ENCODE assay signal across 19 cellular contexts in genomic region chr22:46292727-46293126, GRCh38. TPM values are rescaled to one million over a fixed set of nuclear protein-coding genes. Genes with fewer than 3 reads are reported as not detected.
DNase-seq lines count a peak whose midpoint lies in the region; ATAC-seq and TF ChIP-seq lines count a peak whose summit lies in the region.
"Had no signal": no experiment of that assay in that cellular context is flagged by ENCODE, and none has a peak within 500 bp of the region (broad histone marks: within the 10 kb centered on the region; RNA-seq: fewer than 3 reads in every experiment).

No MANE protein-coding gene starts in this region.

- WGBS in lower leg skin, 2 donors, result 80 to 89% methylated on average over 6 to 14 of the region's 14 CpGs

- H3K4me3 ChIP-seq in lower lobe of right lung (no peak overlapping the region), lower leg skin (ENCODE audit: low read depth, poor library complexity, severe bottlenecking) (no peak overlapping the region)
- H3K4me3 ChIP-seq: esophagus muscularis mucosa, vagina had no signal

- ATAC-seq in lower lobe of right lung (no peak), GM21526 (IDR thresholded peaks at IDR 0.05; ENCODE audit: low FRiP score, unreplicated experiment) (no peak)
- no peak for ATAC-seq in stimulated activated memory B cell treated with anti-CD40 and anti-IgM and Interleukin-4, amounts not matched to agents 10 μg/mL and 1 μg/mL and 100 μg/mL, for 72 hours

- CTCF ChIA-PET in activated CD4-positive, alpha-beta T cell treated with anti-CD3 and anti-CD28 coated beads, Interleukin-2, amount 10 ng/mL, durations not matched to agents 7 days and 5 days (lab: Charles Lee), result interaction anchor here (1.3 kb wide), 1 partner anchor 25 kb away, joined by 3 read pairs; the partner anchor contains the start of gene TTC38
- CTCF ChIA-PET in RWPE1 (lab: Yijun Ruan, JAX), result no interaction called here

- peaks cover 56% of the 10 kb centered on the region for H3K4me1 Mint-ChIP-seq in activated CD4-positive, alpha-beta T cell treated with anti-CD3 and anti-CD28 coated beads, Interleukin-2, amount 10 ng/mL, durations not matched to agents 7 days and 5 days
- H3K4me1 Mint-ChIP-seq in activated CD4-positive, alpha-beta T cell treated with anti-CD3 and anti-CD28 coated beads, Interleukin-2, amount 10 ng/mL, durations not matched to agents 24 days and 14 days, result peaks cover 34% of the 10 kb centered on the region
- H3K4me1 Mint-ChIP-seq in stimulated activated memory B cell treated with anti-CD40 and anti-IgM and Interleukin-4, amounts not matched to agents 10 μg/mL and 1 μg/mL and 100 μg/mL, for 72 hours, result peaks cover 75% of the 10 kb centered on the region

- TF ChIP-seq CTCF in RWPE1 (conservative IDR thresholded peaks at IDR 0.05; ENCODE audit: low read depth), result no peak
- TF ChIP-seq CTCF in lower lobe of right lung (IDR thresholded peaks at IDR 0.05), result no peak
- TF ChIP-seq CTCF in lower leg skin (IDR thresholded peaks at IDR 0.05), result no peak

- H3K27ac Mint-ChIP-seq in activated CD4-positive, alpha-beta T cell treated with anti-CD3 and anti-CD28 coated beads, Interleukin-2, amount 10 ng/mL, durations not matched to agents 7 days and 5 days, result peak overlapping the region; percentile 9
- no peak overlapping the region for H3K27ac Mint-ChIP-seq in activated CD4-positive, alpha-beta T cell treated with anti-CD3 and anti-CD28 coated beads, Interleukin-2, amount 10 ng/mL, durations not matched to agents 24 days and 14 days
- H3K27ac Mint-ChIP-seq in stimulated activated memory B cell treated with anti-CD40 and anti-IgM and Interleukin-4, amounts not matched to agents 10 μg/mL and 1 μg/mL and 100 μg/mL, for 72 hours, result peak overlapping the region; percentile 69

- H3K4me3 Mint-ChIP-seq in activated CD4-positive, alpha-beta T cell treated with anti-CD3 and anti-CD28 coated beads, Interleukin-2, amount 10 ng/mL, durations not matched to agents 7 days and 5 days, result no peak overlapping the region
- no peak overlapping the region for H3K4me3 Mint-ChIP-seq in activated CD4-positive, alpha-beta T cell treated with anti-CD3 and anti-CD28 coated beads, Interleukin-2, amount 10 ng/mL, durations not matched to agents 24 days and 14 days
- H3K4me3 Mint-ChIP-seq in stimulated activated memory B cell treated with anti-CD40 and anti-IgM and Interleukin-4, amounts not matched to agents 10 μg/mL and 1 μg/mL and 100 μg/mL, for 72 hours, result no peak overlapping the region

- H3K27ac ChIP-seq in RWPE1 (peak overlapping the region; percentile 45), lower lobe of right lung (peak overlapping the region; percentile 24)
- H3K27ac ChIP-seq: vagina had no signal

- POLR2A ChIA-PET in activated CD4-positive, alpha-beta T cell treated with anti-CD3 and anti-CD28 coated beads, Interleukin-2, amount 10 ng/mL, durations not matched to agents 7 days and 5 days (lab: Charles Lee), result no interaction called here
- POLR2A ChIA-PET in RWPE1 (lab: Yijun Ruan, JAX; ENCODE audit: low non-redundant PET), result no interaction called here

- no peak for DNase-seq in activated CD4-positive, alpha-beta T cell treated with anti-CD3 and anti-CD28 coated beads, Interleukin-2, amount 10 ng/mL, durations not matched to agents 7 days and 5 days
- DNase-seq in activated CD4-positive, alpha-beta T cell treated with anti-CD3 and anti-CD28 coated beads, Interleukin-2, amount 10 ng/mL, durations not matched to agents 24 days and 14 days, result no peak
- DNase-seq in RWPE1 (ENCODE audit: low spot score) (no peak), lower lobe of right lung (peak; percentile 55), lower leg skin (ENCODE audit: low spot score in 2 of 2) (no peak)
- DNase-seq in stimulated activated CD4-positive, alpha-beta T cell treated with anti-CD3 and anti-CD28 coated beads, Interleukin-4, amount 100 ng/mL, for 1 hour, result no peak
- DNase-seq: 8988T; effector CD8-positive, alpha-beta T cell; EL; NCI-H1105 treated with DMSO at 0.1 percent for 48 hours; NCI-H2081 treated with DMSO at 0.1 percent for 48 hours; NCI-H69; SHP77 treated with DMSO at 0.1 percent for 48 hours; stimulated activated CD4-positive, alpha-beta T cell treated with anti-CD3 and anti-CD28 coated beads, Interleukin-4, amount 100 ng/mL, for 4 hours had no signal

- H3K36me3 Mint-ChIP-seq in activated CD4-positive, alpha-beta T cell treated with anti-CD3 and anti-CD28 coated beads, Interleukin-2, amount 10 ng/mL, durations not matched to agents 7 days and 5 days (ENCODE audit: low read depth), result peaks cover 25% of the 10 kb centered on the region
- H3K36me3 Mint-ChIP-seq in activated CD4-positive, alpha-beta T cell treated with anti-CD3 and anti-CD28 coated beads, Interleukin-2, amount 10 ng/mL, durations not matched to agents 24 days and 14 days (ENCODE audit: low read depth), result peaks cover 43% of the 10 kb centered on the region
- peaks cover 24% of the 10 kb centered on the region for H3K36me3 Mint-ChIP-seq in stimulated activated memory B cell treated with anti-CD40 and anti-IgM and Interleukin-4, amounts not matched to agents 10 μg/mL and 1 μg/mL and 100 μg/mL, for 72 hours

- intact Hi-C loops in activated CD4-positive, alpha-beta T cell treated with anti-CD3 and anti-CD28 coated beads, Interleukin-2, amount 10 ng/mL, durations not matched to agents 24 days and 14 days (cut with micrococcal nuclease), result no loop called here
- intact Hi-C loops in lower lobe of right lung (cut with DNase I) (no loop called here), lower leg skin (cut with DNase I; ENCODE audit: low total_unique reads) (no loop called here)

- H3K9me3 ChIP-seq in lower lobe of right lung, result peaks cover 4% of the 10 kb centered on the region
- H3K9me3 ChIP-seq: vagina had no signal

- no peaks in the 10 kb centered on the region for H3K27me3 Mint-ChIP-seq in activated CD4-positive, alpha-beta T cell treated with anti-CD3 and anti-CD28 coated beads, Interleukin-2, amount 10 ng/mL, durations not matched to agents 7 days and 5 days
- no peaks in the 10 kb centered on the region for H3K27me3 Mint-ChIP-seq in activated CD4-positive, alpha-beta T cell treated with anti-CD3 and anti-CD28 coated beads, Interleukin-2, amount 10 ng/mL, durations not matched to agents 24 days and 14 days
- no peaks in the 10 kb centered on the region for H3K27me3 Mint-ChIP-seq in stimulated activated memory B cell treated with anti-CD40 and anti-IgM and Interleukin-4, amounts not matched to agents 10 μg/mL and 1 μg/mL and 100 μg/mL, for 72 hours

- H3K36me3 ChIP-seq in lower lobe of right lung, result peaks cover 47% of the 10 kb centered on the region

- H3K27me3 ChIP-seq in lower lobe of right lung (ENCODE audit: low read depth), result no peaks in the 10 kb centered on the region
- H3K27me3 ChIP-seq: esophagus muscularis mucosa, vagina had no signal

- TF ChIP-seq POLR2A in lower leg skin (IDR thresholded peaks at IDR 0.05), result no peak

- peaks cover 5% of the 10 kb centered on the region for H3K9me3 Mint-ChIP-seq in activated CD4-positive, alpha-beta T cell treated with anti-CD3 and anti-CD28 coated beads, Interleukin-2, amount 10 ng/mL, durations not matched to agents 7 days and 5 days
- no peaks in the 10 kb centered on the region for H3K9me3 Mint-ChIP-seq in activated CD4-positive, alpha-beta T cell treated with anti-CD3 and anti-CD28 coated beads, Interleukin-2, amount 10 ng/mL, durations not matched to agents 24 days and 14 days
- peaks cover 5% of the 10 kb centered on the region for H3K9me3 Mint-ChIP-seq in stimulated activated memory B cell treated with anti-CD40 and anti-IgM and Interleukin-4, amounts not matched to agents 10 μg/mL and 1 μg/mL and 100 μg/mL, for 72 hours

- H3K4me1 ChIP-seq in lower lobe of right lung, result peaks cover 24% of the 10 kb centered on the region

RNA-seq across cellular contexts. Expression of gene GTSE1, which starts 3.9 kb away (rescaled TPM):
- total RNA-seq in activated CD4-positive, alpha-beta T cell treated with anti-CD3 and anti-CD28 coated beads, Interleukin-2, amount 10 ng/mL, durations not matched to agents 7 days and 5 days, result 100 to 1,000 TPM in 1 of 2 experiments, 10 to 100 TPM in 1; 96.4 to 103 TPM
- total RNA-seq in activated CD4-positive, alpha-beta T cell treated with anti-CD3 and anti-CD28 coated beads, Interleukin-2, amount 10 ng/mL, durations not matched to agents 24 days and 14 days, result 37.6 and 40.8 TPM in 2 replicates
- total RNA-seq in lower lobe of right lung, result 1.4 TPM
- total RNA-seq in lower leg skin, result 1 to 10 TPM in 2 of 4 donors, under 1 TPM in 2; 0.44 to 1.5 (median 0.91) TPM

RNA-seq across cellular contexts. Expression of gene TTC38, which starts 24.9 kb away (rescaled TPM):
- 10 to 100 TPM; 11.4 to 12.5 TPM for total RNA-seq in activated CD4-positive, alpha-beta T cell treated with anti-CD3 and anti-CD28 coated beads, Interleukin-2, amount 10 ng/mL, durations not matched to agents 7 days and 5 days
- total RNA-seq in activated CD4-positive, alpha-beta T cell treated with anti-CD3 and anti-CD28 coated beads, Interleukin-2, amount 10 ng/mL, durations not matched to agents 24 days and 14 days, result 19.2 and 20.3 TPM in 2 replicates
- total RNA-seq in lower lobe of right lung (26.8 TPM), lower leg skin (10 to 100 TPM; 19.1 to 44.7 (median 22.0) TPM)

RNA-seq across cellular contexts. Expression of gene PKDREJ, which starts 29.6 kb away (rescaled TPM):
- total RNA-seq in activated CD4-positive, alpha-beta T cell treated with anti-CD3 and anti-CD28 coated beads, Interleukin-2, amount 10 ng/mL, durations not matched to agents 7 days and 5 days, result not detected
- not detected in 2 replicates for total RNA-seq in activated CD4-positive, alpha-beta T cell treated with anti-CD3 and anti-CD28 coated beads, Interleukin-2, amount 10 ng/mL, durations not matched to agents 24 days and 14 days
- total RNA-seq in lower lobe of right lung (not detected), lower leg skin (under 1 TPM in 3 of 4 donors, not detected in 1; 0.15 to 0.23 (median 0.23) TPM)
- total RNA-seq: T-helper 1 cell treated with Interleukin-12 subunit alpha and Interleukin-12 subunit beta and Interleukin-4 antibody, amounts not matched to agents 30 ng/mL and 1 ng/mL, for 36 hours; vagina had no signal

RNA-seq across cellular contexts. Expression of gene CDPF1, which starts 42.6 kb away (rescaled TPM):
- 10 to 100 TPM in 1 of 2 experiments, 1 to 10 TPM in 1; 9.2 to 10.8 TPM for total RNA-seq in activated CD4-positive, alpha-beta T cell treated with anti-CD3 and anti-CD28 coated beads, Interleukin-2, amount 10 ng/mL, durations not matched to agents 7 days and 5 days
- total RNA-seq in activated CD4-positive, alpha-beta T cell treated with anti-CD3 and anti-CD28 coated beads, Interleukin-2, amount 10 ng/mL, durations not matched to agents 24 days and 14 days, result 10.4 and 10.6 TPM in 2 replicates
- 7.1 TPM for total RNA-seq in lower lobe of right lung
- 10 to 100 TPM in 2 of 4 donors, 1 to 10 TPM in 2; 10.0 to 17.3 (median 13.2) TPM for total RNA-seq in lower leg skin

RNA-seq across cellular contexts. Expression of gene TRMU, which starts 42.8 kb away (rescaled TPM):
- total RNA-seq in activated CD4-positive, alpha-beta T cell treated with anti-CD3 and anti-CD28 coated beads, Interleukin-2, amount 10 ng/mL, durations not matched to agents 7 days and 5 days, result 10 to 100 TPM; 74.3 to 74.4 TPM
- 79.9 and 84.4 TPM in 2 replicates for total RNA-seq in activated CD4-positive, alpha-beta T cell treated with anti-CD3 and anti-CD28 coated beads, Interleukin-2, amount 10 ng/mL, durations not matched to agents 24 days and 14 days
- total RNA-seq in lower lobe of right lung, result 33.5 TPM
- total RNA-seq in lower leg skin, result 10 to 100 TPM; 26.8 to 43.5 (median 32.7) TPM

Comparison
In these comparisons a context has a peak if more than half of its experiments do, and no peak if none do; other contexts are left out.
1. RNA of gene GTSE1, which starts 3.9 kb away (total RNA-seq): 96.4 to 103 TPM in activated CD4-positive, alpha-beta T cell treated with anti-CD3 and anti-CD28 coated beads, Interleukin-2, amount 10 ng/mL, durations not matched to agents 7 days and 5 days and 37.6 to 40.8 TPM in activated CD4-positive, alpha-beta T cell treated with anti-CD3 and anti-CD28 coated beads, Interleukin-2, amount 10 ng/mL, durations not matched to agents 24 days and 14 days; 1.4 TPM in lower lobe of right lung (single experiment) and 0.44 to 1.5 TPM in lower leg skin; every median in the first group is over 10 times any median in the second.